In the genomic region with DNA sequence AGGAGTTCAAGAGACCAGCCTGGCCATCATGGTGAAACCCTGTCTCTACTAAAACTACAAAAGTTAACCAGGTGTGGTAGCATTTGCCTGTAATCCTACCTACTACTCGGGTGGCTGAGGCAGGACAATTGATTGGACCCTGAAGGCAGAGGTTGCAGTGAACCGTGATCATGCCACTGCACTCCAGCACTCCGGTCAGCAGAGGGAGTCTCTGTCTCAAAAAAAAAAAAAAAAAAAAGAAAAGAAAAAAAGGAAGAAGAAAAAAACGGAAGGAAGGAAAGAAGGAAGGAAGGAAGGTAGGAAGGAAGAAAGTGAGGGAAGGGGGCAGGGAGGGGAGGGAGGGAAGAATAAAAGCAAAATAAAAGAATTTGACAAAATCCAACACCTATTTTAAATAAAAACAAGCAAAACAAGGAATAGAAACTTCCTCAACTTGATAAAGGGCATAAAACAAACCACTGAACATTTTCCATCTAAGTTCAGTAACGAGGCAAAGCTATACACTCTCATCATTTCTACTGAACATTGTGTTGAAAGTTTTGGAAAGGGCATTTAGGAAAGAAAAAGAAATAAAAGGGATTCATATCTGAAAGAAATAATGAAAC, we compare ENCODE assay signal across 1 cellular context.
TF ChIP-seq lines count a peak whose summit lies in the region.

No MANE protein-coding gene starts in this region.

TF ChIP-seq in HEK293, 187 proteins besides CTCF, POLR2A, EP300 and RAD21 (continued from another document):
- TF ChIP-seq, protein P1, sequence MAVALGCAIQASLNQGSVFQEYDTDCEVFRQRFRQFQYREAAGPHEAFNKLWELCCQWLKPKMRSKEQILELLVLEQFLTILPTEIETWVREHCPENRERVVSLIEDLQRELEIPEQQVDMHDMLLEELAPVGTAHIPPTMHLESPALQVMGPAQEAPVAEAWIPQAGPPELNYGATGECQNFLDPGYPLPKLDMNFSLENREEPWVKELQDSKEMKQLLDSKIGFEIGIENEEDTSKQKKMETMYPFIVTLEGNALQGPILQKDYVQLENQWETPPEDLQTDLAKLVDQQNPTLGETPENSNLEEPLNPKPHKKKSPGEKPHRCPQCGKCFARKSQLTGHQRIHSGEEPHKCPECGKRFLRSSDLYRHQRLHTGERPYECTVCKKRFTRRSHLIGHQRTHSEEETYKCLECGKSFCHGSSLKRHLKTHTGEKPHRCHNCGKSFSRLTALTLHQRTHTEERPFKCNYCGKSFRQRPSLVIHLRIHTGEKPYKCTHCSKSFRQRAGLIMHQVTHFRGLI (tag by site-specific recombination; IDR thresholded peaks at IDR 0.05): no peak
